In genomic region chr10:17423641-17424186, GRCh38 we compare ENCODE assay signal across 23 cellular contexts. TPM values are rescaled to one million over a fixed set of nuclear protein-coding genes. Genes with fewer than 3 reads are reported as not detected.
DNase-seq lines count a peak whose midpoint lies in the region; ATAC-seq and TF ChIP-seq lines count a peak whose summit lies in the region.
"Had no signal": no experiment of that assay in that cellular context is flagged by ENCODE, and none has a peak within 500 bp of the region (broad histone marks: within the 10 kb centered on the region; RNA-seq: fewer than 3 reads in every experiment).

No MANE protein-coding gene starts in this region.

- no peaks in the 10 kb centered on the region for H3K36me3 Mint-ChIP-seq in activated T-cell treated with anti-CD3 and anti-CD28 coated beads, Interleukin-2, amount 50 U/mL, for 72 hours (ENCODE audit: insufficient read depth in 2 of 2)
- H3K36me3 Mint-ChIP-seq in activated T-cell treated with anti-CD3 and anti-CD28 coated beads, Interleukin-2, amount 50 U/mL, for 24 hours (ENCODE audit: low read depth) = no peaks in the 10 kb centered on the region
- no peaks in the 10 kb centered on the region for H3K36me3 Mint-ChIP-seq in activated CD8-positive, alpha-beta T cell treated with anti-CD3 and anti-CD28 coated beads for 36 hours (ENCODE audit: low read depth)
- no peaks in the 10 kb centered on the region for H3K36me3 Mint-ChIP-seq in natural killer cell treated with Interleukin-12 subunit alpha and Interleukin-12 subunit beta and Interleukin-15 and Interleukin-18, amount 100 ng/mL, for 72 hours

- peaks cover 46% of the 10 kb centered on the region for H3K4me1 Mint-ChIP-seq in activated T-cell treated with anti-CD3 and anti-CD28 coated beads, Interleukin-2, amount 50 U/mL, for 72 hours (ENCODE audit: low read depth)
- H3K4me1 Mint-ChIP-seq in activated T-cell treated with anti-CD3 and anti-CD28 coated beads, Interleukin-2, amount 50 U/mL, for 24 hours (ENCODE audit: low read depth) = peaks cover 60% of the 10 kb centered on the region
- H3K4me1 Mint-ChIP-seq in activated CD8-positive, alpha-beta T cell treated with anti-CD3 and anti-CD28 coated beads for 36 hours (ENCODE audit: low read depth) = peaks cover 49% of the 10 kb centered on the region
- peaks cover 38 to 46% of the 10 kb centered on the region in 2 donors for H3K4me1 Mint-ChIP-seq in natural killer cell treated with Interleukin-12 subunit alpha and Interleukin-12 subunit beta and Interleukin-15 and Interleukin-18, amount 100 ng/mL, for 72 hours (ENCODE audit: low read depth in 2 of 2)

- no peaks in the 10 kb centered on the region for H3K27me3 ChIP-seq in ascending aorta
- H3K27me3 ChIP-seq: testis had no signal

- H3K36me3 ChIP-seq in ascending aorta = no peaks in the 10 kb centered on the region
- H3K36me3 ChIP-seq: esophagus muscularis mucosa, neutrophil had no signal

- peak; percentile 51 to 66 for ATAC-seq in activated T-cell treated with anti-CD3 and anti-CD28 coated beads, Interleukin-2, amount 50 U/mL, for 72 hours (replicated peaks in 1 of 2)
- peak; percentile 29 for ATAC-seq in activated CD8-positive, alpha-beta T cell treated with anti-CD3 and anti-CD28 coated beads for 36 hours
- peak in 1 of 2 donors; percentile 45 for ATAC-seq in natural killer cell treated with Interleukin-12 subunit alpha and Interleukin-12 subunit beta and Interleukin-15 and Interleukin-18, amount 100 ng/mL, for 72 hours
- ATAC-seq: left lobe of liver had no signal

- TF ChIP-seq CTCF in activated CD8-positive, alpha-beta T cell treated with anti-CD3 and anti-CD28 coated beads for 36 hours (IDR thresholded peaks at IDR 0.05) = no peak
- no peak for TF ChIP-seq CTCF in ascending aorta (IDR thresholded peaks at IDR 0.05)

- H3K9me3 ChIP-seq in ascending aorta = no peaks in the 10 kb centered on the region
- H3K9me3 ChIP-seq: esophagus muscularis mucosa, neutrophil, testis had no signal

- H3K27ac Mint-ChIP-seq in activated T-cell treated with anti-CD3 and anti-CD28 coated beads, Interleukin-2, amount 50 U/mL, for 72 hours = no peak overlapping the region
- H3K27ac Mint-ChIP-seq in activated T-cell treated with anti-CD3 and anti-CD28 coated beads, Interleukin-2, amount 50 U/mL, for 24 hours = no peak overlapping the region
- no peak overlapping the region for H3K27ac Mint-ChIP-seq in activated CD8-positive, alpha-beta T cell treated with anti-CD3 and anti-CD28 coated beads for 36 hours
- peak overlapping the region; percentile 9 to 19 for H3K27ac Mint-ChIP-seq in natural killer cell treated with Interleukin-12 subunit alpha and Interleukin-12 subunit beta and Interleukin-15 and Interleukin-18, amount 100 ng/mL, for 72 hours
- H3K27ac Mint-ChIP-seq: HFFc6 had no signal

- DNase-seq in activated T-cell treated with anti-CD3 and anti-CD28 coated beads, Interleukin-2, amount 50 U/mL, for 72 hours = no peak
- DNase-seq in activated T-cell treated with anti-CD3 and anti-CD28 coated beads, Interleukin-2, amount 50 U/mL, for 24 hours = no peak
- DNase-seq in HCEC 1CT (peak; percentile 20), CD1c-positive myeloid dendritic cell (ENCODE audit: extremely low spot score) (no peak), NCI-H1105 treated with DMSO at 0.1 percent for 48 hours (lab: John Stamatoyannopoulos, UW) (no peak), ascending aorta (ENCODE audit: low spot score in 2 of 2) (no peak)
- no peak for DNase-seq in activated CD8-positive, alpha-beta T cell treated with anti-CD3 and anti-CD28 coated beads for 36 hours
- no peak for DNase-seq in natural killer cell treated with Interleukin-12 subunit alpha and Interleukin-12 subunit beta and Interleukin-15 and Interleukin-18, amount 100 ng/mL, for 72 hours (ENCODE audit: low spot score)
- DNase-seq: activated effector memory CD4-positive, alpha-beta T cell treated with Interleukin-2 at 50 U/mL for 16 hours; cerebellar nuclear complex; COR-L47; effector CD4-positive, alpha-beta T cell; HFFc6; Karpas-422; midbrain; NCI-H1417 treated with DMSO at 0.1 percent for 48 hours; NCI-H526; SIG-M5; testis had no signal

- POLR2A ChIA-PET in activated CD8-positive, alpha-beta T cell treated with anti-CD3 and anti-CD28 coated beads for 36 hours (lab: Charles Lee) = no interaction called here

- H3K27ac ChIP-seq in ascending aorta = no peak overlapping the region
- H3K27ac ChIP-seq: esophagus muscularis mucosa, neutrophil, testis had no signal

- H3K4me3 Mint-ChIP-seq in activated T-cell treated with anti-CD3 and anti-CD28 coated beads, Interleukin-2, amount 50 U/mL, for 72 hours = no peak overlapping the region
- H3K4me3 Mint-ChIP-seq in activated T-cell treated with anti-CD3 and anti-CD28 coated beads, Interleukin-2, amount 50 U/mL, for 24 hours = no peak overlapping the region
- H3K4me3 Mint-ChIP-seq in activated CD8-positive, alpha-beta T cell treated with anti-CD3 and anti-CD28 coated beads for 36 hours = no peak overlapping the region
- H3K4me3 Mint-ChIP-seq in natural killer cell treated with Interleukin-12 subunit alpha and Interleukin-12 subunit beta and Interleukin-15 and Interleukin-18, amount 100 ng/mL, for 72 hours = no peak overlapping the region
- H3K4me3 Mint-ChIP-seq: HFFc6 had no signal

- no peaks in the 10 kb centered on the region for H3K27me3 Mint-ChIP-seq in activated T-cell treated with anti-CD3 and anti-CD28 coated beads, Interleukin-2, amount 50 U/mL, for 72 hours (ENCODE audit: low read depth)
- no peaks in the 10 kb centered on the region for H3K27me3 Mint-ChIP-seq in activated T-cell treated with anti-CD3 and anti-CD28 coated beads, Interleukin-2, amount 50 U/mL, for 24 hours
- no peaks in the 10 kb centered on the region for H3K27me3 Mint-ChIP-seq in activated CD8-positive, alpha-beta T cell treated with anti-CD3 and anti-CD28 coated beads for 36 hours
- H3K27me3 Mint-ChIP-seq in natural killer cell treated with Interleukin-12 subunit alpha and Interleukin-12 subunit beta and Interleukin-15 and Interleukin-18, amount 100 ng/mL, for 72 hours = no peaks in the 10 kb centered on the region

- CTCF ChIA-PET in activated CD8-positive, alpha-beta T cell treated with anti-CD3 and anti-CD28 coated beads for 36 hours (lab: Charles Lee) = no interaction called here

- no peaks in the 10 kb centered on the region for H3K4me1 ChIP-seq in ascending aorta
- H3K4me1 ChIP-seq: esophagus muscularis mucosa had no signal

- no peaks in the 10 kb centered on the region for H3K9me3 Mint-ChIP-seq in activated T-cell treated with anti-CD3 and anti-CD28 coated beads, Interleukin-2, amount 50 U/mL, for 72 hours
- no peaks in the 10 kb centered on the region for H3K9me3 Mint-ChIP-seq in activated T-cell treated with anti-CD3 and anti-CD28 coated beads, Interleukin-2, amount 50 U/mL, for 24 hours
- H3K9me3 Mint-ChIP-seq in activated CD8-positive, alpha-beta T cell treated with anti-CD3 and anti-CD28 coated beads for 36 hours = no peaks in the 10 kb centered on the region
- H3K9me3 Mint-ChIP-seq in natural killer cell treated with Interleukin-12 subunit alpha and Interleukin-12 subunit beta and Interleukin-15 and Interleukin-18, amount 100 ng/mL, for 72 hours = no peaks in the 10 kb centered on the region
- H3K9me3 Mint-ChIP-seq: HFFc6 had no signal

- intact Hi-C loops in activated CD8-positive, alpha-beta T cell treated with anti-CD3 and anti-CD28 coated beads for 36 hours (cut with micrococcal nuclease) = loop anchor here (10.0 kb wide), 1 partner anchor 589 kb away; no protein-coding TSS in a partner anchor
- intact Hi-C loops in ascending aorta (cut with DNase I) = no loop called here

- H3K4me3 ChIP-seq in ascending aorta = no peak overlapping the region
- H3K4me3 ChIP-seq: esophagus muscularis mucosa, testis had no signal

RNA-seq across cellular contexts. Expression of gene ST8SIA6, which starts 30.7 kb away (rescaled TPM):
- total RNA-seq in activated T-cell treated with anti-CD3 and anti-CD28 coated beads, Interleukin-2, amount 50 U/mL, for 72 hours = under 1 TPM in 1 of 2 donors, not detected in 1; 0.30 TPM
- total RNA-seq in activated CD8-positive, alpha-beta T cell treated with anti-CD3 and anti-CD28 coated beads for 36 hours = not detected
- 1 to 10 TPM in 1 of 2 donors, under 1 TPM in 1; 0.19 to 1.5 TPM for total RNA-seq in natural killer cell treated with Interleukin-12 subunit alpha and Interleukin-12 subunit beta and Interleukin-15 and Interleukin-18, amount 100 ng/mL, for 72 hours
- total RNA-seq in ascending aorta = not detected
- total RNA-seq: astrocyte, HFFc6 had no signal

Comparison
In these comparisons a context has a peak if more than half of its experiments do, and no peak if none do; other contexts are left out.
1. H3K27ac Mint-ChIP-seq: peak in natural killer cell treated with Interleukin-12 subunit alpha and Interleukin-12 subunit beta and Interleukin-15 and Interleukin-18, amount 100 ng/mL, for 72 hours (2 of 2); none in activated T-cell treated with anti-CD3 and anti-CD28 coated beads, Interleukin-2, amount 50 U/mL, for 72 hours (single experiment), activated T-cell treated with anti-CD3 and anti-CD28 coated beads, Interleukin-2, amount 50 U/mL, for 24 hours (single experiment) and activated CD8-positive, alpha-beta T cell treated with anti-CD3 and anti-CD28 coated beads for 36 hours (single experiment).